ENCODE assay signal across 19 cellular contexts in the genomic region with DNA sequence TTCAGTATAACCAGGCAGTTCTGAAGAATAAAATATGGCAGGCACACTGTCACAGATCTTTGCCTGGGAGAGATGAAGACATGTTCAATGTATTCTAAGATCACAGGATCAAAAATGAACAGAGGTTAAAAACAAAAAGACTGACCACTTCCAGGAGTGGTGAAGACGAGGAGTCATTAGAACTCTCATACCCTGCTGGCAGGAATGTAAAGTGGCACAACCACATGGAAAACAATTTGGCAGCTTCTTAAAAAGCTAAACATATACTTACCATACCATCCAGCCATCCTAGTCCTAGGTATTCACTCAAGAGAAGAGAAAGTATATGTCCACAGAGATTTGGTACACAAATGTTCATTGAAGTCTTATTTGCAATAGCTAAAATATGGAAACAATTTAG.
"Had no signal": no experiment of that assay in that cellular context is flagged by ENCODE, and none has a peak within 500 bp of the region (broad histone marks: within the 10 kb centered on the region; RNA-seq: fewer than 3 reads in every experiment).

No MANE protein-coding gene starts in this region.

- H3K27ac ChIP-seq: adrenal gland, neutrophil had no signal

- H3K4me3 ChIP-seq: adrenal gland, mucosa of descending colon had no signal

- H3K9me3 Mint-ChIP-seq: activated T-helper 1 cell treated with anti-CD3 and anti-CD28 coated beads, Interleukin-12 subunit alpha, Interleukin-12 subunit beta, Interleukin-2, Interleukin-4 antibody, amounts not matched to agents 30 ng/mL and 10 ng/mL and 1 ng/mL, durations not matched to agents 14 hours and 24 hours and 36 hours; dendritic cell treated with granulocyte-macrophage colony-stimulating factor and Interleukin-4, amounts not matched to agents 40 ng/mL and 50 ng/mL, for 4 days had no signal

- FAIRE-seq: TTC549 had no signal

- H3K27me3 Mint-ChIP-seq: dendritic cell treated with granulocyte-macrophage colony-stimulating factor and Interleukin-4, amounts not matched to agents 40 ng/mL and 50 ng/mL, for 4 days had no signal

- H3K27ac Mint-ChIP-seq: activated naive CD4-positive, alpha-beta T cell treated with anti-CD3 and anti-CD28 coated beads, Interleukin-2, amount 50 U/mL, for 72 hours; activated T-helper 1 cell treated with anti-CD3 and anti-CD28 coated beads, Interleukin-12 subunit alpha, Interleukin-12 subunit beta, Interleukin-2, Interleukin-4 antibody, amounts not matched to agents 30 ng/mL and 10 ng/mL and 1 ng/mL, durations not matched to agents 14 hours and 24 hours and 36 hours; dendritic cell treated with granulocyte-macrophage colony-stimulating factor and Interleukin-4, amounts not matched to agents 40 ng/mL and 50 ng/mL, for 4 days; immature natural killer cell; naive B cell had no signal

- H3K4me1 ChIP-seq: adrenal gland had no signal

- H3K36me3 ChIP-seq: adrenal gland, neutrophil had no signal

- H3K4me1 Mint-ChIP-seq: immature natural killer cell, naive B cell had no signal

- ATAC-seq: activated naive CD4-positive, alpha-beta T cell treated with anti-CD3 and anti-CD28 coated beads, Interleukin-2, amount 50 U/mL, for 72 hours; left ventricle myocardium superior; mucosa of descending colon had no signal

- H3K9me3 ChIP-seq: adrenal gland, mucosa of descending colon, neutrophil had no signal

- H3K36me3 Mint-ChIP-seq: immature natural killer cell had no signal

- H3K27me3 ChIP-seq: adrenal gland, neutrophil had no signal

- H3K4me3 Mint-ChIP-seq: activated T-helper 1 cell treated with anti-CD3 and anti-CD28 coated beads, Interleukin-12 subunit alpha, Interleukin-12 subunit beta, Interleukin-2, Interleukin-4 antibody, amounts not matched to agents 30 ng/mL and 10 ng/mL and 1 ng/mL, durations not matched to agents 14 hours and 24 hours and 36 hours; dendritic cell treated with granulocyte-macrophage colony-stimulating factor and Interleukin-4, amounts not matched to agents 40 ng/mL and 50 ng/mL, for 4 days; immature natural killer cell; naive B cell had no signal

- DNase-seq: activated CD4-positive, alpha-beta T cell treated with anti-CD3 and anti-CD28 coated beads, Interleukin-2, amount 50 U/mL, for 48 hours; activated gamma-delta T cell treated with Interleukin-2 at 50 U/mL for 16 hours; activated T-cell treated with anti-CD3 and anti-CD28 coated beads for 4 hours; adrenal gland; effector memory CD4-positive, alpha-beta T cell; foreskin melanocyte; glutamatergic neuron; hypothalamus; immature natural killer cell; kidney glomerular epithelial cell; left ventricle myocardium superior; mucosa of descending colon; naive B cell; stimulated activated naive CD4-positive, alpha-beta T cell had no signal
